ENCODE assay signal across 19 cellular contexts in the genomic region with DNA sequence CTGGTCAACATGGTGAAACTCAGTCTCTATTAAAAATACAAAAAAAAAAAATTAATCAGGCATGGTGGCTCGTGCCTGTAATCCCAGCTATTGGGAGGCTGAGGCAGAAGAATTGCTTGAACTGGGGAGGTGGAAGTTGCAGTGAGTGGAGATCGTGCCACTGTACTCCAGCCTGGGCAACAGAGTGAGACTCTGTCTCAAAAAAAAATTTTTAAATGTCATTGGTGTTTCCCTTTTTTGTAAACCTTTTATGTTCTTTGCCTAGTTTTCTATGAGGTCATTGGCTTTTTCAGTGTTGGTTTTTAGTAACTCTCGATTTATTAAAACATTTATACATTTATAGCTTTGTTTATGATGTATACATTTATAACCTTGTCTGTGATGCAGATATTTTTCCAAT. TPM values are rescaled to one million over a fixed set of nuclear protein-coding genes. Genes with fewer than 3 reads are reported as not detected.
A peak's percentile ranks its signal among the peaks of the same experiment; 100 is the strongest.
DNase-seq lines count a peak whose midpoint lies in the region; ATAC-seq and TF ChIP-seq lines count a peak whose summit lies in the region.
"Had no signal": no experiment of that assay in that cellular context is flagged by ENCODE, and none has a peak within 500 bp of the region (broad histone marks: within the 10 kb centered on the region; RNA-seq: fewer than 3 reads in every experiment).

No MANE protein-coding gene starts in this region.

- H3K27me3 Mint-ChIP-seq in activated naive CD8-positive, alpha-beta T cell treated with anti-CD3 and anti-CD28 coated beads for 36 hours: no peaks in the 10 kb centered on the region
- H3K27me3 Mint-ChIP-seq: activated CD4-positive, alpha-beta T cell treated with anti-CD3 and anti-CD28 coated beads, Interleukin-2, amount 10 ng/mL, durations not matched to agents 24 days and 14 days had no signal

- no peak overlapping the region for H3K4me3 Mint-ChIP-seq in activated naive CD8-positive, alpha-beta T cell treated with anti-CD3 and anti-CD28 coated beads for 36 hours
- H3K4me3 Mint-ChIP-seq: activated CD4-positive, alpha-beta T cell treated with anti-CD3 and anti-CD28 coated beads, Interleukin-2, amount 10 ng/mL, durations not matched to agents 24 days and 14 days; T-helper 1 cell treated with Interleukin-12 subunit alpha and Interleukin-12 subunit beta and Interleukin-4 antibody, amounts not matched to agents 30 μg/mL and 1 μg/mL, for 36 hours had no signal

- H3K9me3 ChIP-seq in DOHH2 (ENCODE audit: control insufficient read depth, insufficient read depth, low read length): no peaks in the 10 kb centered on the region

- H3K4me3 ChIP-seq in DOHH2 (ENCODE audit: low read length): no peak overlapping the region

- peak; percentile 35 for DNase-seq in activated CD8-positive, alpha-beta memory T cell treated with anti-CD3 and anti-CD28 coated beads for 24 hours
- DNase-seq in activated CD8-positive, alpha-beta memory T cell treated with anti-CD3 and anti-CD28 coated beads, Interleukin-2, amount 50 U/mL, for 4 hours: no peak
- DNase-seq in activated naive CD8-positive, alpha-beta T cell treated with anti-CD3 and anti-CD28 coated beads for 36 hours: no peak
- peak; percentile 23 for DNase-seq in stimulated activated CD8-positive, alpha-beta memory T cell treated with anti-CD3 and anti-CD28 coated beads, Interleukin-4, amount 100 ng/mL, for 48 hours
- no peak for DNase-seq in HuH-7 (ENCODE audit: low spot score)
- DNase-seq: activated CD4-positive, alpha-beta T cell treated with anti-CD3 and anti-CD28 coated beads, Interleukin-2, amount 10 ng/mL, durations not matched to agents 24 days and 14 days; cerebellar nuclear complex; DND-41; H7; left ventricle myocardium superior; midbrain; NCI-H1048; NCI-H1694 treated with DMSO at 0.1 percent for 48 hours had no signal

- no peaks in the 10 kb centered on the region for H3K27me3 ChIP-seq in DOHH2 (ENCODE audit: control insufficient read depth, low read length)

- H4K20me1 ChIP-seq in DOHH2 (ENCODE audit: control insufficient read depth, insufficient read depth, low read depth, low read length): no peaks in the 10 kb centered on the region

- H3F3A ChIP-seq in DOHH2 (ENCODE audit: control insufficient read depth, insufficient read depth): peaks cover 10% of the 10 kb centered on the region; the same call in 1 of the 2 replicates

- no peaks in the 10 kb centered on the region for H3K36me3 ChIP-seq in DOHH2 (ENCODE audit: control insufficient read depth, low read length)

- H3K9me3 Mint-ChIP-seq in activated naive CD8-positive, alpha-beta T cell treated with anti-CD3 and anti-CD28 coated beads for 36 hours: no peaks in the 10 kb centered on the region
- H3K9me3 Mint-ChIP-seq: activated CD4-positive, alpha-beta T cell treated with anti-CD3 and anti-CD28 coated beads, Interleukin-2, amount 10 ng/mL, durations not matched to agents 24 days and 14 days; T-helper 1 cell treated with Interleukin-12 subunit alpha and Interleukin-12 subunit beta and Interleukin-4 antibody, amounts not matched to agents 30 μg/mL and 1 μg/mL, for 36 hours had no signal

- H3K4me1 Mint-ChIP-seq in activated naive CD8-positive, alpha-beta T cell treated with anti-CD3 and anti-CD28 coated beads for 36 hours: peaks cover 84% of the 10 kb centered on the region

- peak overlapping the region; percentile 83 for H3K27ac Mint-ChIP-seq in activated naive CD8-positive, alpha-beta T cell treated with anti-CD3 and anti-CD28 coated beads for 36 hours
- H3K27ac Mint-ChIP-seq: activated CD4-positive, alpha-beta T cell treated with anti-CD3 and anti-CD28 coated beads, Interleukin-2, amount 10 ng/mL, durations not matched to agents 24 days and 14 days; T-helper 1 cell treated with Interleukin-12 subunit alpha and Interleukin-12 subunit beta and Interleukin-4 antibody, amounts not matched to agents 30 μg/mL and 1 μg/mL, for 36 hours had no signal

- H3K4me1 ChIP-seq in DOHH2 (ENCODE audit: control insufficient read depth, low read length): peaks cover 75% of the 10 kb centered on the region

- ATAC-seq in GM18868 (IDR thresholded peaks at IDR 0.05; ENCODE audit: unreplicated experiment): no peak
- ATAC-seq in HG03565 (IDR thresholded peaks at IDR 0.05; ENCODE audit: unreplicated experiment): no peak
- ATAC-seq: left ventricle myocardium superior had no signal

- TF ChIP-seq CTCF in DOHH2 (IDR thresholded peaks at IDR 0.05; ENCODE audit: low read depth, low read length, poor library complexity, severe bottlenecking): no peak

- no peaks in the 10 kb centered on the region for H3K79me2 ChIP-seq in DOHH2 (ENCODE audit: control insufficient read depth, low read length)

- no peaks in the 10 kb centered on the region for H3K9me2 ChIP-seq in DOHH2 (replicated peaks; ENCODE audit: control insufficient read depth, low read length)

- peaks cover 60% of the 10 kb centered on the region for H3K36me3 Mint-ChIP-seq in activated naive CD8-positive, alpha-beta T cell treated with anti-CD3 and anti-CD28 coated beads for 36 hours

- H3K4me2 ChIP-seq in DOHH2 (ENCODE audit: low read length): peak overlapping the region; percentile 40

- H3K27ac ChIP-seq in DOHH2 (ENCODE audit: low read depth, low read length): no peak overlapping the region
- H3K27ac ChIP-seq: HL-60 had no signal

RNA-seq across cellular contexts. Expression of a gene that starts 18.2 kb away (rescaled TPM):
- 100 to 1,000 TPM; 142 to 151 TPM for total RNA-seq in activated naive CD8-positive, alpha-beta T cell treated with anti-CD3 and anti-CD28 coated beads for 36 hours

RNA-seq across cellular contexts. Expression of a gene that starts 45.8 kb away (rescaled TPM):
- under 1 TPM in 1 of 2 experiments, not detected in 1; 0.12 TPM for total RNA-seq in activated naive CD8-positive, alpha-beta T cell treated with anti-CD3 and anti-CD28 coated beads for 36 hours
- total RNA-seq: activated CD4-positive, alpha-beta T cell treated with anti-CD3 and anti-CD28 coated beads, Interleukin-2, amount 10 ng/mL, durations not matched to agents 24 days and 14 days; H7; SK-MEL-5 had no signal

Comparison
In these comparisons a context has a peak if more than half of its experiments do, and no peak if none do; other contexts are left out.
1. DNase-seq: peak in activated CD8-positive, alpha-beta memory T cell treated with anti-CD3 and anti-CD28 coated beads for 24 hours (single experiment) and stimulated activated CD8-positive, alpha-beta memory T cell treated with anti-CD3 and anti-CD28 coated beads, Interleukin-4, amount 100 ng/mL, for 48 hours (single experiment); none in activated CD8-positive, alpha-beta memory T cell treated with anti-CD3 and anti-CD28 coated beads, Interleukin-2, amount 50 U/mL, for 4 hours (single experiment), activated naive CD8-positive, alpha-beta T cell treated with anti-CD3 and anti-CD28 coated beads for 36 hours (single experiment) and HuH-7 (single experiment).